ENCODE assay signal across 15 cellular contexts in genomic region chr10:43337536-43337935, GRCh38. TPM values are rescaled to one million over a fixed set of nuclear protein-coding genes. Genes with fewer than 3 reads are reported as not detected.
"Had no signal": no experiment of that assay in that cellular context is flagged by ENCODE, and none has a peak within 500 bp of the region (broad histone marks: within the 10 kb centered on the region; RNA-seq: fewer than 3 reads in every experiment).

No MANE protein-coding gene starts in this region.

RNA-seq across cellular contexts. Expression of gene FXYD4, which starts 33.9 kb away (rescaled TPM):
- total RNA-seq: esophagus mucosa; fibroblast of lung; frontal cortex; glomerular endothelial cell; left colon; left ventricle myocardium superior; lung microvascular endothelial cell; mucosa of descending colon; naive thymus-derived CD8-positive, alpha-beta T cell; neural crest cell; progenitor cell of endocrine pancreas; right cardiac atrium; smooth muscle cell had no signal
- polyA plus RNA-seq: fibroblast of lung; heart right ventricle; keratinocyte; naive thymus-derived CD8-positive, alpha-beta T cell; right cardiac atrium; smooth muscle cell had no signal
